In genomic region chr9:73179594-73179993, GRCh38 we compare ENCODE assay signal across 2 cellular contexts.
TF ChIP-seq lines count a peak whose summit lies in the region.

No MANE protein-coding gene starts in this region.

TF ChIP-seq in IMR-90, 13 proteins besides CTCF, POLR2A, EP300 and RAD21:
- TF ChIP-seq MAZ (IDR thresholded peaks at IDR 0.05; ENCODE audit: borderline replicate concordance, low read depth, low read length): no peak
- no peak for TF ChIP-seq SMC3 (IDR thresholded peaks at IDR 0.05; ENCODE audit: low read depth, low read length)
- no peak for TF ChIP-seq BHLHE40 (IDR thresholded peaks at IDR 0.05; ENCODE audit: low read depth, low read length)
- no peak for TF ChIP-seq MAFK (IDR thresholded peaks at IDR 0.05; ENCODE audit: low read depth, low read length)
- TF ChIP-seq CHD1 (IDR thresholded peaks at IDR 0.05; ENCODE audit: low read depth, low read length): no peak
- TF ChIP-seq USF2 (IDR thresholded peaks at IDR 0.05; ENCODE audit: low read depth, low read length): no peak
- TF ChIP-seq ELK1 (IDR thresholded peaks at IDR 0.05; ENCODE audit: borderline replicate concordance, low read depth, low read length): no peak
- no peak for TF ChIP-seq MXI1 (IDR thresholded peaks at IDR 0.05; ENCODE audit: borderline replicate concordance, low read depth, low read length)
- no peak for TF ChIP-seq RFX5 (IDR thresholded peaks at IDR 0.05; ENCODE audit: low read depth, low read length)
- no peak for TF ChIP-seq NFE2L2 (IDR thresholded peaks at IDR 0.05; ENCODE audit: low read depth, low read length)
- TF ChIP-seq CEBPB (IDR thresholded peaks at IDR 0.05; ENCODE audit: low read depth, low read length): no peak
- no peak for TF ChIP-seq RCOR1 (IDR thresholded peaks at IDR 0.05; ENCODE audit: insufficient replicate concordance, low read length)
- no peak for TF ChIP-seq FOS (IDR thresholded peaks at IDR 0.05; ENCODE audit: low read depth, low read length)

TF ChIP-seq in H1, 55 proteins besides CTCF, POLR2A, EP300 and RAD21:
- TF ChIP-seq GABPA (IDR thresholded peaks at IDR 0.05; ENCODE audit: borderline replicate concordance, insufficient read depth, low read length) (no peak), SIRT6 (IDR thresholded peaks at IDR 0.05; ENCODE audit: low read length) (no peak), CHD1 (IDR thresholded peaks at IDR 0.05; ENCODE audit: low read depth, low read length) (no peak)
